In the genomic region with DNA sequence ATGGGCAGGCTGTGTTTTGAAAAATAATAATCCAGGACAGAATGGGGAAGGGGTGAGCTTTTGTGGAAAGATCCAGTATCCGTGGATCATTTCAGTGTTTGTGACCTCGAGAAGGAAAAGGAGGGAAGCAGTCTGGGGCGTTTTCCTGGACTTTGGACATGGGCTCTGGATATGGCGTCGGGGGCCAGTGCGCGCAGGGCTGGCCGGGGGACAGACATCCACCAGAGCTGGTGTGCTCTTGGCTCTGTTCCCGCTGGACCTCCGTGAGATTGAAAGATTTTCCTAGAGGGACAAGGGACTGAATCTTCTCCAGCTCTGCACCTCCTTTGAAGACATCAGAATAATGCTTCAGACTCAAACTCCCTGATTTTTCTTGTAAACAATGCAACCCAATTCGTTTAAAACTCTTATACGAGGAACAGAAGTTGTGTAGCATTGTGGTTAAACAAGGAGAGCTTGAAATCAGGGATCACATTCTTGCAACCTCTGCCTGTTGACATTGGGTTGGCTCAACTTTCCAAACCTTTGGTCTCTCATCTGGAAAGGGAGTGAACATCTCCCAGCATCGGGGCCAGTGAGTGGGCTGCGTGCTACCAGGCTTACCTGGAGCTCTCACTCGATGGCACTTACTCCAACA, we compare ENCODE assay signal across 17 cellular contexts.
"Had no signal": no experiment of that assay in that cellular context is flagged by ENCODE, and none has a peak within 500 bp of the region (broad histone marks: within the 10 kb centered on the region; RNA-seq: fewer than 3 reads in every experiment).

No MANE protein-coding gene starts in this region.

- H3K36me3 ChIP-seq: ascending aorta, esophagus muscularis mucosa, heart left ventricle, right atrium auricular region, upper lobe of left lung had no signal

- DNase-seq: activated CD8-positive, alpha-beta memory T cell treated with anti-CD3 and anti-CD28 coated beads, Interleukin-2, amount 10 ng/mL, durations not matched to agents 7 days and 5 days; activated naive CD4-positive, alpha-beta T cell; activated T-cell treated with anti-CD3 and anti-CD28 coated beads, Interleukin-2, amount 50 U/mL, for 4 hours; foreskin melanocyte; heart left ventricle; kidney; naive thymus-derived CD4-positive, alpha-beta T cell; stimulated activated naive B cell treated with anti-CD40 and anti-IgM and Interleukin-4, amounts not matched to agents 10 μg/mL and 1 μg/mL and 100 μg/mL, for 72 hours; upper lobe of left lung had no signal

- H3K27me3 ChIP-seq: ascending aorta, right atrium auricular region, upper lobe of left lung had no signal

- FAIRE-seq: bronchial epithelial cell, endometrium, kidney, TTC549 had no signal

- ATAC-seq: activated CD4-positive, CD25-positive, alpha-beta regulatory T cell treated with anti-CD3 and anti-CD28 coated beads, Interleukin-2, amount 50 U/mL, for 24 hours; activated CD8-positive, alpha-beta memory T cell treated with anti-CD3 and anti-CD28 coated beads, Interleukin-2, amount 10 ng/mL, durations not matched to agents 7 days and 5 days; activated T-cell treated with anti-CD3 and anti-CD28 coated beads, Interleukin-2, amount 50 U/mL, for 4 hours; heart left ventricle; naive thymus-derived CD4-positive, alpha-beta T cell; stimulated activated naive B cell treated with anti-CD40 and anti-IgM and Interleukin-4, amounts not matched to agents 10 μg/mL and 1 μg/mL and 100 μg/mL, for 72 hours had no signal

- H3K4me3 ChIP-seq: ascending aorta, esophagus muscularis mucosa, heart left ventricle, right atrium auricular region, upper lobe of left lung had no signal

- H3K4me1 ChIP-seq: ascending aorta, esophagus muscularis mucosa, heart left ventricle, right atrium auricular region, upper lobe of left lung had no signal

- H3K27ac ChIP-seq: ascending aorta, esophagus muscularis mucosa, heart left ventricle, right atrium auricular region, upper lobe of left lung had no signal

- H3K9me3 ChIP-seq: ascending aorta, esophagus muscularis mucosa, heart left ventricle, right atrium auricular region, SK-N-SH, upper lobe of left lung had no signal
